ENCODE assay signal across 32 cellular contexts in the genomic region with DNA sequence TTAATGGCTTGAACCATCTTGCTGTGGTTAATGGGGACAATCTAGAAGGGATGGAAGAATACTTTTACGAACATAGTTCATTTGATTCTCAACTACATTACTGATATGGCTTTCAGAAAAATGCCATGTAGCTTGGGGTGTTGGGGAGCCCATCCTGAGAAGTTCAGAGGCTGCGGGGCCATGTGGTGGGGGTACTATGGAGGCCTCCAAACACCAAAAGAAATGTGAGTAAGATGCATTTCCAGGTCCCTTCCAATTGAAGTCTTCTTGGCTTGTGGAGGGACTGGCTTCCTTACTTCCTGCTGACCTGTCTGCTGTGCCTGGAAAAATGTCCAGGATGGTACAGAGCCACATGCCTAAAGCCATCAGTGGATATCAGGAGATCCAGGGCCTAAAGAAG. TPM values are rescaled to one million over a fixed set of nuclear protein-coding genes. Genes with fewer than 3 reads are reported as not detected.
"Had no signal": no experiment of that assay in that cellular context is flagged by ENCODE, and none has a peak within 500 bp of the region (broad histone marks: within the 10 kb centered on the region; RNA-seq: fewer than 3 reads in every experiment).

No MANE protein-coding gene starts in this region.

- H3K27ac Mint-ChIP-seq: dendritic cell treated with granulocyte-macrophage colony-stimulating factor and Interleukin-4, amounts not matched to agents 40 ng/mL and 50 ng/mL, for 4 days; effector memory CD8-positive, alpha-beta T cell; endodermal cell; immature natural killer cell; memory B cell; naive thymus-derived CD4-positive, alpha-beta T cell had no signal

- H3K4me3 Mint-ChIP-seq: dendritic cell treated with granulocyte-macrophage colony-stimulating factor and Interleukin-4, amounts not matched to agents 40 ng/mL and 50 ng/mL, for 4 days; effector memory CD8-positive, alpha-beta T cell; endodermal cell; immature natural killer cell; memory B cell; naive thymus-derived CD4-positive, alpha-beta T cell had no signal

- FAIRE-seq: endometrium, kidney had no signal

- H3K27me3 Mint-ChIP-seq: effector memory CD8-positive, alpha-beta T cell; memory B cell; naive thymus-derived CD4-positive, alpha-beta T cell had no signal

- H3K4me1 Mint-ChIP-seq: endodermal cell; immature natural killer cell; memory B cell; naive thymus-derived CD4-positive, alpha-beta T cell had no signal

- H3K27ac ChIP-seq: colonic mucosa, epithelial cell of prostate, esophagus squamous epithelium, gastrocnemius medialis, heart right ventricle, left ventricle myocardium inferior, lower lobe of right lung had no signal

- H3K4me1 ChIP-seq: colonic mucosa, esophagus squamous epithelium, gastrocnemius medialis, heart right ventricle, left ventricle myocardium inferior, lower lobe of right lung had no signal

- H3K27me3 ChIP-seq: colonic mucosa had no signal

- H3K36me3 Mint-ChIP-seq: immature natural killer cell; memory B cell; naive thymus-derived CD4-positive, alpha-beta T cell had no signal

- ATAC-seq: effector memory CD8-positive, alpha-beta T cell; esophagus mucosa; gastrocnemius medialis; heart right ventricle; lower lobe of right lung; naive thymus-derived CD4-positive, alpha-beta T cell had no signal

- H3K4me3 ChIP-seq: colonic mucosa, esophagus squamous epithelium, gastrocnemius medialis, heart right ventricle, left ventricle myocardium inferior, lower lobe of right lung had no signal

- H3K9me3 Mint-ChIP-seq: dendritic cell treated with granulocyte-macrophage colony-stimulating factor and Interleukin-4, amounts not matched to agents 40 ng/mL and 50 ng/mL, for 4 days; endodermal cell; memory B cell had no signal

- H3K9me3 ChIP-seq: colonic mucosa, esophagus squamous epithelium, gastrocnemius medialis, heart right ventricle, left ventricle myocardium inferior, lower lobe of right lung had no signal

- H3K36me3 ChIP-seq: colonic mucosa, esophagus squamous epithelium, gastrocnemius medialis, heart right ventricle, left ventricle myocardium inferior, lower lobe of right lung had no signal

- DNase-seq: colonic mucosa; cortex of kidney; effector CD8-positive, alpha-beta T cell; effector memory CD8-positive, alpha-beta T cell; endodermal cell; esophagus squamous epithelium; foreskin fibroblast; foreskin melanocyte; gastrocnemius medialis; glutamatergic neuron; heart right ventricle; hypothalamus; immature natural killer cell; islet precursor cell; kidney; kidney glomerular epithelial cell; left colon; left ventricle myocardium inferior; lower lobe of right lung; mammary epithelial cell; midbrain; naive thymus-derived CD4-positive, alpha-beta T cell had no signal

RNA-seq across cellular contexts. Expression of gene MBL2, which starts 1.6 kb away (rescaled TPM):
- total RNA-seq: chondrocyte; dermis microvascular lymphatic vessel endothelial cell; endodermal cell; esophagus mucosa; esophagus squamous epithelium; glomerular endothelial cell; heart right ventricle; kidney; left colon; left ventricle myocardium inferior; lower leg skin; lower lobe of right lung; mammary epithelial cell; mononuclear cell; naive thymus-derived CD4-positive, alpha-beta T cell had no signal
- polyA plus RNA-seq: heart right ventricle; immature natural killer cell; mammary epithelial cell; naive thymus-derived CD4-positive, alpha-beta T cell had no signal
